In genomic region chr9:71071633-71072032, GRCh38 we compare ENCODE assay signal across 9 cellular contexts. TPM values are rescaled to one million over a fixed set of nuclear protein-coding genes. Genes with fewer than 3 reads are reported as not detected.
"Had no signal": no experiment of that assay in that cellular context is flagged by ENCODE, and none has a peak within 500 bp of the region (broad histone marks: within the 10 kb centered on the region; RNA-seq: fewer than 3 reads in every experiment).

No MANE protein-coding gene starts in this region.

- H3K9me3 ChIP-seq: HAP-1 had no signal

- ATAC-seq: GM23338, HCT116 had no signal

- H3K9ac ChIP-seq: GM23248 had no signal

- H2AFZ ChIP-seq: GM23248, GM23338 had no signal

- DNase-seq: GM23248, GOT3, H7, H9, HCEC 1CT, HFFc6 had no signal

- H3K4me3 ChIP-seq: GM23248, GM23338, HAP-1 had no signal

- H3K36me3 ChIP-seq: HAP-1 had no signal

- H3K4me2 ChIP-seq: GM23338 had no signal

- H3K27ac ChIP-seq: GM23248 had no signal

RNA-seq across cellular contexts. Expression of gene TRPM3, which starts 49.8 kb away (rescaled TPM):
- polyA plus RNA-seq: GM23248 had no signal
